ENCODE assay signal across 29 cellular contexts in the genomic region with DNA sequence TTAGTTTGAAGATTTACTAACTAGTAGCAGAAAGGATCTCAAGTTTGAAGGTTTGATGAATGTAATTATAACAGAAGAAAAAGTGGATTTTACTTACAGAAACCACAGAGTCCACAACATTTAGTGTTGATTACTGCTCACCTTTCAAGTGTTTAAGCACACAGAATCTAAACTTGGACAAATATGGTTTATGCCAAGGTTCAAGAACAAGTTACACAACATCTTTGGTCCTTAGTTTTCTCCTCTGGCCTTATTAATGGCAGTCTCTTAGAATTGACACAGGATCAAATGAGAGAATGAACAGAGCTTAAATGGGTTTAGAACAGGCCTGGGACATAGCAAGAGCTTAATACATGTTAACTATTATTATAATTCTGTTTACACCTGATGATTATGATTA.
"Had no signal": no experiment of that assay in that cellular context is flagged by ENCODE, and none has a peak within 500 bp of the region (broad histone marks: within the 10 kb centered on the region; RNA-seq: fewer than 3 reads in every experiment).

No MANE protein-coding gene starts in this region.

- H3K27me3 ChIP-seq: brain microvascular endothelial cell had no signal

- H3K36me3 ChIP-seq: brain microvascular endothelial cell, WERI-Rb-1 had no signal

- H3K4me3 ChIP-seq: coronary artery, dorsolateral prefrontal cortex had no signal

- FAIRE-seq: astrocyte, bronchial epithelial cell, frontal cortex had no signal

- DNase-seq: activated B cell treated with CpG ODN at 0.5 μM for 24 hours; activated CD4-positive, alpha-beta T cell treated with anti-CD3 and anti-CD28 coated beads for 48 hours; activated CD4-positive, alpha-beta T cell treated with anti-CD3 and anti-CD28 coated beads, Interleukin-2, amount 50 U/mL, for 1 hour; activated CD4-positive, alpha-beta T cell treated with anti-CD3 and anti-CD28 coated beads, Interleukin-2, amount 50 U/mL, for 48 hours; activated CD8-positive, alpha-beta memory T cell treated with anti-CD3 and anti-CD28 coated beads for 24 hours; activated CD8-positive, alpha-beta T cell treated with anti-CD3 and anti-CD28 coated beads for 36 hours; activated effector memory CD4-positive, alpha-beta T cell treated with Interleukin-2 at 50 U/mL for 16 hours; activated gamma-delta T cell treated with Interleukin-2 at 50 U/mL for 16 hours; activated naive CD4-positive, alpha-beta T cell treated with anti-CD3 and anti-CD28 coated beads, Interleukin-2, amount 50 U/mL, for 16 hours; activated naive CD4-positive, alpha-beta T cell treated with Interleukin-2 at 50 U/mL for 16 hours; activated T-cell treated with anti-CD3 and anti-CD28 coated beads, Interleukin-2, amount 50 U/mL, for 4 hours; amniotic stem cell; anterior cingulate cortex; brain microvascular endothelial cell; dorsolateral prefrontal cortex; effector memory CD4-positive, alpha-beta T cell; endodermal cell; foreskin fibroblast; head of caudate nucleus; T-helper 17 cell; T1000; WERI-Rb-1 had no signal

- H3K27ac ChIP-seq: brain microvascular endothelial cell, coronary artery, dorsolateral prefrontal cortex, WERI-Rb-1 had no signal

- ATAC-seq: activated CD4-positive, CD25-positive, alpha-beta regulatory T cell treated with anti-CD3 and anti-CD28 coated beads, Interleukin-2, amount 50 U/mL, for 24 hours; activated CD8-positive, alpha-beta T cell treated with anti-CD3 and anti-CD28 coated beads for 36 hours; activated T-cell treated with anti-CD3 and anti-CD28 coated beads, Interleukin-2, amount 50 U/mL, for 4 hours; activated T-helper 17 cell treated with anti-CD3 and anti-CD28 coated beads, Interleukin-2, amount 50 U/mL, for 72 hours; esophagus mucosa; T-helper 17 cell had no signal
